In genomic region chr14:100306506-100307214, GRCh38 we compare ENCODE assay signal across 1 cellular context.
A peak's percentile ranks its signal among the peaks of the same experiment; 100 is the strongest.
TF ChIP-seq lines count a peak whose summit lies in the region.

No MANE protein-coding gene starts in this region.

TF ChIP-seq in H1, 55 proteins besides CTCF, POLR2A, EP300 and RAD21:
- TF ChIP-seq BCL11A (IDR thresholded peaks at IDR 0.05; ENCODE audit: low read depth in 2 of 2, low read length in 2 of 2) (no peak), SUZ12 (IDR thresholded peaks at IDR 0.05; ENCODE audit: low read length) (no peak), KDM5A (IDR thresholded peaks at IDR 0.05; ENCODE audit: low read length) (no peak), EZH2 (IDR thresholded peaks at IDR 0.05; ENCODE audit: low read depth, low read length, severe bottlenecking) (no peak), RXRA (IDR thresholded peaks at IDR 0.05; ENCODE audit: insufficient read depth, low read depth, low read length) (no peak), POU5F1 (IDR thresholded peaks at IDR 0.05; ENCODE audit: low read depth, low read length) (no peak), ATF2 (IDR thresholded peaks at IDR 0.05; ENCODE audit: low read length) (no peak), MAX (IDR thresholded peaks at IDR 0.05) (no peak), RFX5 (IDR thresholded peaks at IDR 0.05; ENCODE audit: borderline replicate concordance, low read depth, low read length) (no peak), ZNF274 (IDR thresholded peaks at IDR 0.05; ENCODE audit: borderline replicate concordance, extremely low read depth, low read length) (no peak), SRF (IDR thresholded peaks at IDR 0.05; ENCODE audit: low read depth, low read length) (no peak), SIRT6 (IDR thresholded peaks at IDR 0.05; ENCODE audit: low read length) (no peak), TCF12 (IDR thresholded peaks at IDR 0.05; ENCODE audit: low read depth, low read length) (no peak), SP4 (IDR thresholded peaks at IDR 0.05; ENCODE audit: low read length) (no peak), CEBPB (IDR thresholded peaks at IDR 0.05; ENCODE audit: low read depth, low read length) (peak; percentile 42; the same call in 1 of the 2 replicates), GABPA (IDR thresholded peaks at IDR 0.05; ENCODE audit: borderline replicate concordance, insufficient read depth, low read length) (peak; percentile 6; the same call in 1 of the 2 replicates), CHD2 (IDR thresholded peaks at IDR 0.05; ENCODE audit: low read length) (no peak), SP1 (IDR thresholded peaks at IDR 0.05; ENCODE audit: low read depth, low read length) (no peak), CTBP2 (IDR thresholded peaks at IDR 0.05; ENCODE audit: borderline replicate concordance, insufficient read depth, insufficient read length, low read length) (no peak), SIN3A (conservative IDR thresholded peaks at IDR 0.05 in 1 of 2, IDR thresholded peaks at IDR 0.05 in 1 of 2; ENCODE audit: low read depth in 1 of 2, low read length in 2 of 2) (peak in 1 of 2 experiments; percentile 46; a peak in 1 of 4 replicates), SP2 (IDR thresholded peaks at IDR 0.05; ENCODE audit: low read length) (no peak), KDM1A (IDR thresholded peaks at IDR 0.05; ENCODE audit: borderline replicate concordance, low read length) (peak; percentile 61), MAFK (IDR thresholded peaks at IDR 0.05; ENCODE audit: low read depth, low read length) (no peak), NRF1 (IDR thresholded peaks at IDR 0.05; ENCODE audit: low read depth, low read length) (no peak; the same call in 1 of the 2 replicates), GTF2F1 (IDR thresholded peaks at IDR 0.05; ENCODE audit: borderline replicate concordance, low read depth, low read length) (no peak), HDAC2 (IDR thresholded peaks at IDR 0.05; ENCODE audit: borderline replicate concordance in 1 of 2, low read depth in 2 of 2, low read length in 2 of 2) (peak; percentile 14 to 39; a peak in 2 of 4 replicates), SAP30 (IDR thresholded peaks at IDR 0.05; ENCODE audit: insufficient read depth, insufficient replicate concordance, low read length) (no peak), FOSL1 (IDR thresholded peaks at IDR 0.05; ENCODE audit: insufficient read depth, low read depth, low read length) (no peak), RBBP5 (IDR thresholded peaks at IDR 0.05; ENCODE audit: borderline replicate concordance, low read depth, low read length) (peak; percentile 41; the same call in 1 of the 2 replicates), YY1 (IDR thresholded peaks at IDR 0.05; ENCODE audit: low read depth, low read length) (no peak; the same call in 1 of the 2 replicates), RNF2 (IDR thresholded peaks at IDR 0.05; ENCODE audit: borderline replicate concordance, low read depth, low read length, missing control alignments, poor library complexity, severe bottlenecking) (no peak), BRCA1 (IDR thresholded peaks at IDR 0.05; ENCODE audit: low read depth, low read length) (no peak), HDAC6 (IDR thresholded peaks at IDR 0.05; ENCODE audit: low read depth, low read length) (no peak), USF2 (IDR thresholded peaks at IDR 0.05; ENCODE audit: low read length) (no peak), ATF3 (IDR thresholded peaks at IDR 0.05; ENCODE audit: insufficient read depth, low read depth, low read length) (no peak), SIX5 (IDR thresholded peaks at IDR 0.05; ENCODE audit: low read depth, low read length) (no peak), POLR2AphosphoS5 (IDR thresholded peaks at IDR 0.05; ENCODE audit: low read depth, low read length) (0 out of 2 replicates have a peak, but pooled peaks have one; percentile 7), CBX5 (IDR thresholded peaks at IDR 0.05; ENCODE audit: low read depth, low read length) (no peak), NANOG (IDR thresholded peaks at IDR 0.05; ENCODE audit: insufficient read depth, low read depth, low read length, poor library complexity, severe bottlenecking) (no peak), CHD7 (IDR thresholded peaks at IDR 0.05; ENCODE audit: insufficient replicate concordance, low read length) (no peak), TEAD4 (IDR thresholded peaks at IDR 0.05; ENCODE audit: low read depth, low read length) (no peak), PHF8 (conservative IDR thresholded peaks at IDR 0.05; ENCODE audit: low read depth, low read length) (peak; percentile 89), TAF1 (IDR thresholded peaks at IDR 0.05; ENCODE audit: low read depth, low read length) (peak; percentile 53), CBX8 (IDR thresholded peaks at IDR 0.05; ENCODE audit: borderline replicate concordance, low read depth, low read length) (no peak), CREB1 (IDR thresholded peaks at IDR 0.05) (no peak), BACH1 (IDR thresholded peaks at IDR 0.05; ENCODE audit: low read length) (no peak), JUND (IDR thresholded peaks at IDR 0.05; ENCODE audit: low read length) (no peak), ASH2L (IDR thresholded peaks at IDR 0.05; ENCODE audit: low read length) (peak; percentile 80), JUN (IDR thresholded peaks at IDR 0.05; ENCODE audit: low read depth, low read length) (no peak), TAF7 (optimal IDR thresholded peaks at IDR 0.05; ENCODE audit: borderline replicate concordance, low read depth, low read length) (no peak), KDM4A (IDR thresholded peaks at IDR 0.05; ENCODE audit: low read depth, low read length, severe bottlenecking) (peak; percentile 85), E2F6 (IDR thresholded peaks at IDR 0.05) (no peak), EGR1 (IDR thresholded peaks at IDR 0.05; ENCODE audit: borderline replicate concordance, low read depth, low read length) (no peak), CHD1 (IDR thresholded peaks at IDR 0.05; ENCODE audit: low read depth, low read length) (no peak), TBP (IDR thresholded peaks at IDR 0.05; ENCODE audit: low read depth, low read length) (peak; percentile 15; the same call in 1 of the 2 replicates)
